In genomic region chr16:4207683-4208528, GRCh38 we compare ENCODE assay signal across 20 cellular contexts. TPM values are rescaled to one million over a fixed set of nuclear protein-coding genes. Genes with fewer than 3 reads are reported as not detected.
"Had no signal": no experiment of that assay in that cellular context is flagged by ENCODE, and none has a peak within 500 bp of the region (broad histone marks: within the 10 kb centered on the region; RNA-seq: fewer than 3 reads in every experiment).

No MANE protein-coding gene starts in this region.

- FAIRE-seq: endothelial cell of umbilical vein, pancreas had no signal

- H3K27ac ChIP-seq: esophagus squamous epithelium, lower lobe of right lung, pancreas, skin epidermis, transverse colon had no signal

- H3K4me3 ChIP-seq: esophagus squamous epithelium, lower lobe of right lung, pancreas, skin epidermis, transverse colon had no signal

- H3K27me3 ChIP-seq: pancreas, transverse colon had no signal

- H3K9me3 ChIP-seq: esophagus squamous epithelium, lower lobe of right lung, pancreas, transverse colon had no signal

- ATAC-seq: activated CD4-positive, alpha-beta T cell treated with anti-CD3 and anti-CD28 coated beads for 36 hours; activated T-cell treated with anti-CD3 and anti-CD28 coated beads, Interleukin-2, amount 50 U/mL, for 4 hours; pancreas had no signal

- H3K4me1 ChIP-seq: lower lobe of right lung, pancreas, transverse colon had no signal

- DNase-seq: activated CD4-positive, alpha-beta memory T cell treated with anti-CD3 and anti-CD28 coated beads, Interleukin-2, amount 10 ng/mL, durations not matched to agents 7 days and 5 days; activated CD4-positive, alpha-beta T cell treated with anti-CD3 and anti-CD28 coated beads for 36 hours; activated effector memory CD4-positive, alpha-beta T cell treated with Interleukin-2 at 50 U/mL for 16 hours; activated naive CD4-positive, alpha-beta T cell treated with anti-CD3 and anti-CD28 coated beads, Interleukin-2, amount 50 U/mL, for 16 hours; activated T-cell treated with anti-CD3 and anti-CD28 coated beads, Interleukin-2, amount 50 U/mL, for 4 hours; central memory CD4-positive, alpha-beta T cell; cortex of kidney; effector CD4-positive, alpha-beta T cell; esophagus squamous epithelium; glutamatergic neuron; kidney glomerular epithelial cell; lower lobe of right lung; pancreas; stimulated activated CD4-positive, alpha-beta T cell treated with anti-CD3 and anti-CD28 coated beads, Interleukin-15, amount 100 ng/mL, for 24 hours; stimulated activated CD4-positive, alpha-beta T cell treated with anti-CD3 and anti-CD28 coated beads, Interleukin-4, amount 100 ng/mL, for 24 hours; stimulated activated naive CD4-positive, alpha-beta T cell treated with Interleukin-2 at 50 U/mL for 16 hours; substantia nigra; transverse colon had no signal

- H3K36me3 ChIP-seq: esophagus squamous epithelium, lower lobe of right lung, pancreas, transverse colon had no signal

RNA-seq across cellular contexts. Expression of gene SRL, which starts 34.0 kb away (rescaled TPM):
- total RNA-seq: activated CD4-positive, alpha-beta memory T cell treated with anti-CD3 and anti-CD28 coated beads, Interleukin-2, amount 10 ng/mL, durations not matched to agents 7 days and 5 days; activated CD4-positive, alpha-beta T cell treated with anti-CD3 and anti-CD28 coated beads for 36 hours had no signal
